Comparison of ENCODE assay signal across 27 cellular contexts in genomic region chr7:1642291-1642728, GRCh38. TPM values are rescaled to one million over a fixed set of nuclear protein-coding genes. Genes with fewer than 3 reads are reported as not detected.
"Had no signal": no experiment of that assay in that cellular context is flagged by ENCODE, and none has a peak within 500 bp of the region (broad histone marks: within the 10 kb centered on the region; RNA-seq: fewer than 3 reads in every experiment).

No MANE protein-coding gene starts in this region.

- ATAC-seq: activated naive CD4-positive, alpha-beta T cell treated with anti-CD3 and anti-CD28 coated beads, Interleukin-2, amount 50 U/mL, for 72 hours; activated naive CD8-positive, alpha-beta T cell treated with anti-CD3 and anti-CD28 coated beads, Interleukin-2, amount 50 U/mL, for 24 hours; activated T-cell treated with anti-CD3 and anti-CD28 coated beads, Interleukin-2, amount 50 U/mL, for 4 hours; T-helper 17 cell had no signal

- DNase-seq: activated B cell treated with CpG ODN at 0.5 μM for 24 hours; activated CD4-positive, alpha-beta memory T cell treated with anti-CD3 and anti-CD28 coated beads for 36 hours; activated CD4-positive, alpha-beta T cell treated with anti-CD3 and anti-CD28 coated beads for 1 hour; activated CD4-positive, alpha-beta T cell treated with anti-CD3 and anti-CD28 coated beads, Interleukin-2, amount 10 ng/mL, durations not matched to agents 7 days and 5 days; activated CD8-positive, alpha-beta memory T cell treated with anti-CD3 and anti-CD28 coated beads for 24 hours; activated effector memory CD4-positive, alpha-beta T cell treated with anti-CD3 and anti-CD28 coated beads, Interleukin-2, amount 50 U/mL, for 16 hours; activated naive CD4-positive, alpha-beta T cell treated with Interleukin-2 at 50 U/mL for 16 hours; activated naive CD8-positive, alpha-beta T cell treated with anti-CD3 and anti-CD28 coated beads, Interleukin-2, amount 50 U/mL, for 24 hours; activated T-cell treated with anti-CD3 and anti-CD28 coated beads, Interleukin-2, amount 50 U/mL, for 4 hours; amygdala; brain microvascular endothelial cell; Karpas-422; MM.1S; NCI-H1105; NCI-H1436; NCI-H1694 treated with DMSO at 0.1 percent for 48 hours; NCI-H2029 treated with DMSO at 0.1 percent for 48 hours; NCI-H345; NCI-H510A; NCI-H526 treated with DMSO at 0.1 percent for 48 hours; NCI-H82; SIG-M5; T-helper 17 cell; T-helper 9 cell had no signal

- H3K36me3 Mint-ChIP-seq: activated CD4-positive, alpha-beta memory T cell treated with anti-CD3 and anti-CD28 coated beads for 36 hours had no signal

- H3K27ac ChIP-seq: brain microvascular endothelial cell, cardiac muscle cell had no signal

- H3K4me3 ChIP-seq: cardiac muscle cell had no signal

- H3K27ac Mint-ChIP-seq: activated B cell treated with CpG ODN at 0.5 μM for 24 hours; activated CD4-positive, alpha-beta memory T cell treated with anti-CD3 and anti-CD28 coated beads for 36 hours; activated CD4-positive, alpha-beta T cell treated with anti-CD3 and anti-CD28 coated beads, Interleukin-2, amount 10 ng/mL, durations not matched to agents 7 days and 5 days; activated naive CD4-positive, alpha-beta T cell treated with anti-CD3 and anti-CD28 coated beads, Interleukin-2, amount 50 U/mL, for 72 hours; activated naive CD8-positive, alpha-beta T cell treated with anti-CD3 and anti-CD28 coated beads, Interleukin-2, amount 50 U/mL, for 24 hours; T-helper 17 cell had no signal

- H3K36me3 ChIP-seq: brain microvascular endothelial cell, cardiac muscle cell had no signal

- H3K27me3 Mint-ChIP-seq: activated CD4-positive, alpha-beta T cell treated with anti-CD3 and anti-CD28 coated beads, Interleukin-2, amount 10 ng/mL, durations not matched to agents 7 days and 5 days had no signal

- H3K27me3 ChIP-seq: cardiac muscle cell had no signal

- H3K4me3 Mint-ChIP-seq: activated B cell treated with CpG ODN at 0.5 μM for 24 hours; activated CD4-positive, alpha-beta memory T cell treated with anti-CD3 and anti-CD28 coated beads for 36 hours; activated CD4-positive, alpha-beta T cell treated with anti-CD3 and anti-CD28 coated beads, Interleukin-2, amount 10 ng/mL, durations not matched to agents 7 days and 5 days; activated naive CD8-positive, alpha-beta T cell treated with anti-CD3 and anti-CD28 coated beads, Interleukin-2, amount 50 U/mL, for 24 hours; activated T-cell treated with anti-CD3 and anti-CD28 coated beads, Interleukin-2, amount 50 U/mL, for 4 hours; T-helper 17 cell had no signal

- H3K9me3 Mint-ChIP-seq: activated naive CD8-positive, alpha-beta T cell treated with anti-CD3 and anti-CD28 coated beads, Interleukin-2, amount 50 U/mL, for 24 hours had no signal

- H3K4me1 Mint-ChIP-seq: activated B cell treated with CpG ODN at 0.5 μM for 24 hours; activated CD4-positive, alpha-beta T cell treated with anti-CD3 and anti-CD28 coated beads, Interleukin-2, amount 10 ng/mL, durations not matched to agents 7 days and 5 days; activated naive CD8-positive, alpha-beta T cell treated with anti-CD3 and anti-CD28 coated beads, Interleukin-2, amount 50 U/mL, for 24 hours had no signal

RNA-seq across cellular contexts. Expression of gene ELFN1, which starts 27.8 kb away (rescaled TPM):
- total RNA-seq: activated B cell treated with CpG ODN at 0.5 μM for 24 hours, OCI-LY7, T-helper 17 cell had no signal
